In the genomic region with DNA sequence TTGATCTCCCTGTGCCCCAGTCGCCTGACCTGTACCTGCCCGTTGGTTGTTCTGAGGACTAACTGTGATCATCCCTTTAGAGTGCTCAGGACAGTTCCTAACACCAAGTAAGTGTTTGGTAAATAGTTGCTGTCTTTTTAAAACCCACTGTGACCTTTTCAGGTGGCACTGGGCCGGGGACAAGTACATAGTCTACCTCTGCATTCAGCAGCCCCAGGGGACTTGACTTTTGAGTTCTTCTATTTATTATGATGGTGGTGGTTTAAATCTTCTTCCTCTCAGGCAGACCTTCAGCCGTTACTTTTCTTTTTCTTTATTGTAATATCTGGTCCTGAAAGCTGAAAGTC, we compare ENCODE assay signal across 9 cellular contexts. TPM values are rescaled to one million over a fixed set of nuclear protein-coding genes. Genes with fewer than 3 reads are reported as not detected.
A peak's percentile ranks its signal among the peaks of the same experiment; 100 is the strongest.
DNase-seq lines count a peak whose midpoint lies in the region; ATAC-seq and TF ChIP-seq lines count a peak whose summit lies in the region.
"Had no signal": no experiment of that assay in that cellular context is flagged by ENCODE, and none has a peak within 500 bp of the region (broad histone marks: within the 10 kb centered on the region; RNA-seq: fewer than 3 reads in every experiment).

No MANE protein-coding gene starts in this region.

- peaks cover 79% of the 10 kb centered on the region for H3K4me1 Mint-ChIP-seq in T-helper 1 cell treated with Interleukin-12 subunit alpha and Interleukin-12 subunit beta and Interleukin-4 antibody, amounts not matched to agents 30 μg/mL and 1 μg/mL, for 36 hours (ENCODE audit: low read depth)

- no peaks in the 10 kb centered on the region for H3K9me3 ChIP-seq in Peyer's patch

- no peaks in the 10 kb centered on the region for H3K36me3 ChIP-seq in Peyer's patch

- H3K27ac ChIP-seq in Peyer's patch (peak overlapping the region; percentile 3 to 72 (median 47)), coronary artery (peak overlapping the region; percentile 47 to 51)

- peak overlapping the region; percentile 78 for H3K27ac Mint-ChIP-seq in T-helper 1 cell treated with Interleukin-12 subunit alpha and Interleukin-12 subunit beta and Interleukin-4 antibody, amounts not matched to agents 30 μg/mL and 1 μg/mL, for 36 hours

- H3K4me3 Mint-ChIP-seq in T-helper 1 cell treated with Interleukin-12 subunit alpha and Interleukin-12 subunit beta and Interleukin-4 antibody, amounts not matched to agents 30 μg/mL and 1 μg/mL, for 36 hours, result peak overlapping the region; percentile 69

- H3K9me3 Mint-ChIP-seq in T-helper 1 cell treated with Interleukin-12 subunit alpha and Interleukin-12 subunit beta and Interleukin-4 antibody, amounts not matched to agents 30 μg/mL and 1 μg/mL, for 36 hours, result no peaks in the 10 kb centered on the region

- no peak for TF ChIP-seq CTCF in Peyer's patch (IDR thresholded peaks at IDR 0.05)
- no peak for TF ChIP-seq CTCF in coronary artery (IDR thresholded peaks at IDR 0.05)

- no peak for ATAC-seq in sciatic nerve
- ATAC-seq in GM21381 (IDR thresholded peaks at IDR 0.05; ENCODE audit: unreplicated experiment), result no peak

- no peak for DNase-seq in T-helper 1 cell
- DNase-seq in Peyer's patch, result no peak
- no peak for DNase-seq in coronary artery (ENCODE audit: low spot score)
- peak; percentile 37 for DNase-seq in sciatic nerve (ENCODE audit: low spot score)
- no peak for DNase-seq in iPS-NIHi11 (ENCODE audit: low spot score)
- no peak for DNase-seq in H4 (ENCODE audit: low spot score)

- intact Hi-C loops in sciatic nerve (cut with DNase I), result no loop called here

- peaks cover 71% of the 10 kb centered on the region for H3K36me3 Mint-ChIP-seq in T-helper 1 cell treated with Interleukin-12 subunit alpha and Interleukin-12 subunit beta and Interleukin-4 antibody, amounts not matched to agents 30 μg/mL and 1 μg/mL, for 36 hours (ENCODE audit: low read depth)

- no peak for TF ChIP-seq POLR2A in Peyer's patch (IDR thresholded peaks at IDR 0.05)

- no peak overlapping the region for H3K4me3 ChIP-seq in Peyer's patch
- peak overlapping the region; percentile 12 for H3K4me3 ChIP-seq in coronary artery

- H3K27me3 ChIP-seq in Peyer's patch, result no peaks in the 10 kb centered on the region

- no peaks in the 10 kb centered on the region for H3K27me3 Mint-ChIP-seq in T-helper 1 cell treated with Interleukin-12 subunit alpha and Interleukin-12 subunit beta and Interleukin-4 antibody, amounts not matched to agents 30 μg/mL and 1 μg/mL, for 36 hours (ENCODE audit: low read depth)

- H3K4me1 ChIP-seq in Peyer's patch, result peaks cover 0 to 49% (median 6%) of the 10 kb centered on the region in 4 donors

RNA-seq across cellular contexts. Expression of a gene that starts 38.8 kb away (rescaled TPM):
- total RNA-seq in Peyer's patch (100 to 1,000 TPM in 2 of 4 donors, 10 to 100 TPM in 2; 44.9 to 409 (median 110) TPM), sciatic nerve (87.2 TPM)
- 13.0 and 13.1 TPM in 2 replicates for total RNA-seq in H4 (2014; rRNA removed; shearing (Covaris generic))

RNA-seq across cellular contexts. Expression of a gene that starts 55.5 kb away (rescaled TPM):
- total RNA-seq in Peyer's patch (10 to 100 TPM; 13.2 to 96.5 (median 77.8) TPM), sciatic nerve (3.4 TPM)
- total RNA-seq in H4 (2014; rRNA removed; shearing (Covaris generic)), result 0.02 and 0.27 TPM in 2 replicates
- total RNA-seq: HT1080 had no signal
